29 cellular contexts compared by ENCODE assay signal in the genomic region with DNA sequence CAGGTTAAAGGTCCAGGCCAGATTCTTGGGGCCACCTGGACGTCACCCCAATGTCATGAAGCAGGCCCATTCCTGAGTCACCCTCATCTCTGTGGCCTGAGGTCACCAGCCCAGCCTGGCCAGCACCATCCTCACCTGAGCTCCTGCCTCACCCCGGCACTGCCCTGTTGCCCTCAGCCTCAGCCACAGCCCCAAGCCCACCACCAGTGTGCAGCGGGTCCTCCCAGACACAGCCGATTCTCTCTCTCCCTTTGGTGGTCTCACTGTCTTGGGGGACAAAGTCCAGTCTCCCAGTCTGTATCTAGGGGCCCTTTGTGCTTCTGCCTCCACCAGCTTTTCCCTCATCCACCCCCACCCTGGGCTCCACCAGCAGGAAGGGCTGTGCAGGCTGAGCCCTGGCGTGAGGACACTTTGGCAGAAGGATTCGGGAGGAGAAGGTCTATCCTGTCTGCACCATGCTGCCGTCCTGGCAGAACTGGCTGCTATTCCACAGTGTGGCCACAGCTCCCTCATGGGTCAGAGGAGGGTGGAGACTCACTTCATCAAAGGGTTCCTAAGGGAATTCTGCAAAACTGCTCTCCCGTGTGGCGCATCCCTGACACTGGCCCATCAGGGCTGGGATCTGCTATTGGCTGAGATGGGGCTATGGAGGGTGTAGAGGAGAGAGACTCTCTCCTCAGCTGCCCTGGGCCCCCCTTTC.
DNase-seq lines count a peak whose midpoint lies in the region; ATAC-seq and TF ChIP-seq lines count a peak whose summit lies in the region.
"Had no signal": no experiment of that assay in that cellular context is flagged by ENCODE, and none has a peak within 500 bp of the region (broad histone marks: within the 10 kb centered on the region; RNA-seq: fewer than 3 reads in every experiment).

No MANE protein-coding gene starts in this region.

- POLR2A ChIA-PET in activated naive CD8-positive, alpha-beta T cell treated with anti-CD3 and anti-CD28 coated beads, Interleukin-2, amount 10 ng/mL, durations not matched to agents 7 days and 5 days (lab: Charles Lee), result interaction anchor here (1.9 kb wide), 1 partner anchor 18 kb away, joined by 4 read pairs; no protein-coding TSS in a partner anchor

- H3K27ac ChIP-seq in endodermal cell (ENCODE audit: low read depth, low read length), result no peak overlapping the region
- H3K27ac ChIP-seq: gastrocnemius medialis, SJSA1, suprapubic skin had no signal

- peak; percentile 36 for TF ChIP-seq CTCF in endodermal cell (conservative IDR thresholded peaks at IDR 0.05)

- peaks cover 34% of the 10 kb centered on the region for H3K27me3 Mint-ChIP-seq in activated naive CD8-positive, alpha-beta T cell treated with anti-CD3 and anti-CD28 coated beads, Interleukin-2, amount 10 ng/mL, durations not matched to agents 7 days and 5 days
- peaks cover 8% of the 10 kb centered on the region for H3K27me3 Mint-ChIP-seq in activated naive CD8-positive, alpha-beta T cell treated with anti-CD3 and anti-CD28 coated beads, Interleukin-2, amount 50 U/mL, for 24 hours
- H3K27me3 Mint-ChIP-seq in endodermal cell (ENCODE audit: insufficient read depth), result no peaks in the 10 kb centered on the region
- no peaks in the 10 kb centered on the region for H3K27me3 Mint-ChIP-seq in stimulated activated memory B cell treated with anti-CD40 and anti-IgM and Interleukin-4, amounts not matched to agents 10 μg/mL and 1 μg/mL and 100 μg/mL, for 72 hours
- peaks cover 74% of the 10 kb centered on the region for H3K27me3 Mint-ChIP-seq in stimulated activated naive CD8-positive, alpha-beta T cell treated with anti-CD3 and anti-CD28 coated beads, Interleukin-15, amount 100 ng/mL, for 72 hours

- H3K9me3 Mint-ChIP-seq in activated naive CD8-positive, alpha-beta T cell treated with anti-CD3 and anti-CD28 coated beads, Interleukin-2, amount 10 ng/mL, durations not matched to agents 7 days and 5 days, result no peaks in the 10 kb centered on the region
- H3K9me3 Mint-ChIP-seq in activated naive CD8-positive, alpha-beta T cell treated with anti-CD3 and anti-CD28 coated beads, Interleukin-2, amount 50 U/mL, for 24 hours, result no peaks in the 10 kb centered on the region
- no peaks in the 10 kb centered on the region for H3K9me3 Mint-ChIP-seq in endodermal cell
- no peaks in the 10 kb centered on the region for H3K9me3 Mint-ChIP-seq in stimulated activated memory B cell treated with anti-CD40 and anti-IgM and Interleukin-4, amounts not matched to agents 10 μg/mL and 1 μg/mL and 100 μg/mL, for 72 hours
- no peaks in the 10 kb centered on the region for H3K9me3 Mint-ChIP-seq in stimulated activated naive CD8-positive, alpha-beta T cell treated with anti-CD3 and anti-CD28 coated beads, Interleukin-15, amount 100 ng/mL, for 72 hours
- H3K9me3 Mint-ChIP-seq: activated naive CD4-positive, alpha-beta T cell treated with anti-CD3 and anti-CD28 coated beads for 36 hours; activated T-helper 1 cell treated with anti-CD3 and anti-CD28 coated beads, Interleukin-12 subunit alpha, Interleukin-12 subunit beta, Interleukin-2, Interleukin-4 antibody, amounts not matched to agents 30 ng/mL and 10 ng/mL and 1 ng/mL, durations not matched to agents 14 hours and 24 hours and 36 hours; H9; natural killer cell had no signal

- H3K9me3 ChIP-seq in endodermal cell (ENCODE audit: control insufficient read depth, low read length), result no peaks in the 10 kb centered on the region
- H3K9me3 ChIP-seq: gastrocnemius medialis, mucosa of descending colon, SJSA1, suprapubic skin had no signal

- no peak overlapping the region for H3K27ac Mint-ChIP-seq in activated naive CD8-positive, alpha-beta T cell treated with anti-CD3 and anti-CD28 coated beads, Interleukin-2, amount 10 ng/mL, durations not matched to agents 7 days and 5 days
- H3K27ac Mint-ChIP-seq in activated naive CD8-positive, alpha-beta T cell treated with anti-CD3 and anti-CD28 coated beads, Interleukin-2, amount 50 U/mL, for 24 hours, result no peak overlapping the region
- no peak overlapping the region for H3K27ac Mint-ChIP-seq in endodermal cell
- H3K27ac Mint-ChIP-seq in stimulated activated memory B cell treated with anti-CD40 and anti-IgM and Interleukin-4, amounts not matched to agents 10 μg/mL and 1 μg/mL and 100 μg/mL, for 72 hours, result peak overlapping the region; percentile 64
- no peak overlapping the region for H3K27ac Mint-ChIP-seq in stimulated activated naive CD8-positive, alpha-beta T cell treated with anti-CD3 and anti-CD28 coated beads, Interleukin-15, amount 100 ng/mL, for 72 hours
- H3K27ac Mint-ChIP-seq: activated naive CD4-positive, alpha-beta T cell treated with anti-CD3 and anti-CD28 coated beads for 36 hours; activated T-helper 1 cell treated with anti-CD3 and anti-CD28 coated beads, Interleukin-12 subunit alpha, Interleukin-12 subunit beta, Interleukin-2, Interleukin-4 antibody, amounts not matched to agents 30 ng/mL and 10 ng/mL and 1 ng/mL, durations not matched to agents 14 hours and 24 hours and 36 hours; natural killer cell had no signal

- no peak overlapping the region for H3K4me3 Mint-ChIP-seq in activated naive CD8-positive, alpha-beta T cell treated with anti-CD3 and anti-CD28 coated beads, Interleukin-2, amount 10 ng/mL, durations not matched to agents 7 days and 5 days
- H3K4me3 Mint-ChIP-seq in activated naive CD8-positive, alpha-beta T cell treated with anti-CD3 and anti-CD28 coated beads, Interleukin-2, amount 50 U/mL, for 24 hours, result no peak overlapping the region
- H3K4me3 Mint-ChIP-seq in endodermal cell, result no peak overlapping the region
- H3K4me3 Mint-ChIP-seq in stimulated activated memory B cell treated with anti-CD40 and anti-IgM and Interleukin-4, amounts not matched to agents 10 μg/mL and 1 μg/mL and 100 μg/mL, for 72 hours, result no peak overlapping the region
- H3K4me3 Mint-ChIP-seq in stimulated activated naive CD8-positive, alpha-beta T cell treated with anti-CD3 and anti-CD28 coated beads, Interleukin-15, amount 100 ng/mL, for 72 hours, result no peak overlapping the region
- H3K4me3 Mint-ChIP-seq: activated naive CD4-positive, alpha-beta T cell treated with anti-CD3 and anti-CD28 coated beads for 36 hours; activated T-helper 1 cell treated with anti-CD3 and anti-CD28 coated beads, Interleukin-12 subunit alpha, Interleukin-12 subunit beta, Interleukin-2, Interleukin-4 antibody, amounts not matched to agents 30 ng/mL and 10 ng/mL and 1 ng/mL, durations not matched to agents 14 hours and 24 hours and 36 hours; brain; CD14-positive monocyte; H9; natural killer cell had no signal

- peak; percentile 30 for DNase-seq in activated naive CD8-positive, alpha-beta T cell treated with anti-CD3 and anti-CD28 coated beads, Interleukin-2, amount 10 ng/mL, durations not matched to agents 7 days and 5 days
- no peak for DNase-seq in activated naive CD8-positive, alpha-beta T cell treated with anti-CD3 and anti-CD28 coated beads, Interleukin-2, amount 50 U/mL, for 24 hours
- DNase-seq in RKO (ENCODE audit: low spot score) (peak; percentile 7), endodermal cell (peak; percentile 72), kidney tubule cell (ENCODE audit: low spot score) (no peak)
- DNase-seq in stimulated activated naive CD8-positive, alpha-beta T cell treated with anti-CD3 and anti-CD28 coated beads, Interleukin-15, amount 100 ng/mL, for 72 hours, result no peak
- DNase-seq: activated CD4-positive, alpha-beta T cell treated with anti-CD3 and anti-CD28 coated beads, Interleukin-2, amount 50 U/mL, for 4 hours; activated CD4-positive, CD25-positive, alpha-beta regulatory T cell; activated naive CD4-positive, alpha-beta T cell treated with anti-CD3 and anti-CD28 coated beads for 36 hours; Calu3; gastrocnemius medialis; H9; Kasumi-1; kidney glomerular epithelial cell; natural killer cell; NCI-H2029; NCI-H2227 treated with DMSO at 0.1 percent for 48 hours; stimulated activated CD4-positive, alpha-beta T cell treated with anti-CD3 and anti-CD28 coated beads, Interleukin-15, amount 100 ng/mL, for 24 hours; stimulated activated naive CD4-positive, alpha-beta T cell; T-helper 1 cell had no signal

- peaks cover 19% of the 10 kb centered on the region for H3K4me1 Mint-ChIP-seq in activated naive CD8-positive, alpha-beta T cell treated with anti-CD3 and anti-CD28 coated beads, Interleukin-2, amount 10 ng/mL, durations not matched to agents 7 days and 5 days
- H3K4me1 Mint-ChIP-seq in activated naive CD8-positive, alpha-beta T cell treated with anti-CD3 and anti-CD28 coated beads, Interleukin-2, amount 50 U/mL, for 24 hours, result peaks cover 16% of the 10 kb centered on the region
- H3K4me1 Mint-ChIP-seq in endodermal cell, result peaks cover 13% of the 10 kb centered on the region
- peaks cover 36% of the 10 kb centered on the region for H3K4me1 Mint-ChIP-seq in stimulated activated memory B cell treated with anti-CD40 and anti-IgM and Interleukin-4, amounts not matched to agents 10 μg/mL and 1 μg/mL and 100 μg/mL, for 72 hours
- peaks cover 42% of the 10 kb centered on the region for H3K4me1 Mint-ChIP-seq in stimulated activated naive CD8-positive, alpha-beta T cell treated with anti-CD3 and anti-CD28 coated beads, Interleukin-15, amount 100 ng/mL, for 72 hours

- H3K9ac ChIP-seq in endodermal cell (ENCODE audit: extremely low read depth, low read length, poor library complexity, severe bottlenecking), result no peak overlapping the region

- no peaks in the 10 kb centered on the region for H3K36me3 Mint-ChIP-seq in activated naive CD8-positive, alpha-beta T cell treated with anti-CD3 and anti-CD28 coated beads, Interleukin-2, amount 10 ng/mL, durations not matched to agents 7 days and 5 days
- no peaks in the 10 kb centered on the region for H3K36me3 Mint-ChIP-seq in activated naive CD8-positive, alpha-beta T cell treated with anti-CD3 and anti-CD28 coated beads, Interleukin-2, amount 50 U/mL, for 24 hours (ENCODE audit: low read depth)
- no peaks in the 10 kb centered on the region for H3K36me3 Mint-ChIP-seq in endodermal cell (ENCODE audit: low read depth)
- H3K36me3 Mint-ChIP-seq in stimulated activated memory B cell treated with anti-CD40 and anti-IgM and Interleukin-4, amounts not matched to agents 10 μg/mL and 1 μg/mL and 100 μg/mL, for 72 hours, result no peaks in the 10 kb centered on the region
- H3K36me3 Mint-ChIP-seq: CD14-positive monocyte, natural killer cell had no signal

- no peak for ATAC-seq in activated naive CD8-positive, alpha-beta T cell treated with anti-CD3 and anti-CD28 coated beads, Interleukin-2, amount 10 ng/mL, durations not matched to agents 7 days and 5 days (ENCODE audit: low read depth)
- ATAC-seq in activated naive CD8-positive, alpha-beta T cell treated with anti-CD3 and anti-CD28 coated beads, Interleukin-2, amount 50 U/mL, for 24 hours, result no peak
- ATAC-seq in stimulated activated memory B cell treated with anti-CD40 and anti-IgM and Interleukin-4, amounts not matched to agents 10 μg/mL and 1 μg/mL and 100 μg/mL, for 72 hours, result no peak
- no peak for ATAC-seq in HG02884 (IDR thresholded peaks at IDR 0.05; ENCODE audit: unreplicated experiment)
- no peak for ATAC-seq in stimulated activated naive CD8-positive, alpha-beta T cell treated with anti-CD3 and anti-CD28 coated beads, Interleukin-15, amount 100 ng/mL, for 72 hours
- ATAC-seq: gastrocnemius medialis, mucosa of descending colon, natural killer cell had no signal

- peaks cover 4% of the 10 kb centered on the region for H3K4me1 ChIP-seq in endodermal cell (ENCODE audit: control insufficient read depth, insufficient read depth, low read length)
- H3K4me1 ChIP-seq: gastrocnemius medialis, SJSA1 had no signal

- 83 to 89% methylated on average over 3 to 9 of the region's 9 CpGs for WGBS in endodermal cell (ENCODE audit: insufficient coverage in 1 of 2, insufficient read length in 1 of 2), 2 experiments

- no peaks in the 10 kb centered on the region for H3K36me3 ChIP-seq in endodermal cell (ENCODE audit: control insufficient read depth, insufficient read depth, low read length)
- H3K36me3 ChIP-seq: gastrocnemius medialis, SJSA1, suprapubic skin had no signal

- H3K27me3 ChIP-seq in endodermal cell (ENCODE audit: control insufficient read depth, insufficient read depth, low read length, poor library complexity, severe bottlenecking), result no peaks in the 10 kb centered on the region
- H3K27me3 ChIP-seq: gastrocnemius medialis, SJSA1, suprapubic skin had no signal

- H3K4me3 ChIP-seq in endodermal cell (ENCODE audit: low read length), result no peak overlapping the region
- H3K4me3 ChIP-seq: gastrocnemius medialis, lung, mucosa of descending colon, SJSA1, suprapubic skin had no signal

Comparison
In these comparisons a context has a peak if more than half of its experiments do, and no peak if none do; other contexts are left out.
1. DNase-seq: peak in activated naive CD8-positive, alpha-beta T cell treated with anti-CD3 and anti-CD28 coated beads, Interleukin-2, amount 10 ng/mL, durations not matched to agents 7 days and 5 days (single experiment), RKO (single experiment) and endodermal cell (single experiment); none in activated naive CD8-positive, alpha-beta T cell treated with anti-CD3 and anti-CD28 coated beads, Interleukin-2, amount 50 U/mL, for 24 hours (single experiment), kidney tubule cell (single experiment) and stimulated activated naive CD8-positive, alpha-beta T cell treated with anti-CD3 and anti-CD28 coated beads, Interleukin-15, amount 100 ng/mL, for 72 hours (0 of 2).